Comparison of ENCODE assay signal across 1 cellular context in the genomic region with DNA sequence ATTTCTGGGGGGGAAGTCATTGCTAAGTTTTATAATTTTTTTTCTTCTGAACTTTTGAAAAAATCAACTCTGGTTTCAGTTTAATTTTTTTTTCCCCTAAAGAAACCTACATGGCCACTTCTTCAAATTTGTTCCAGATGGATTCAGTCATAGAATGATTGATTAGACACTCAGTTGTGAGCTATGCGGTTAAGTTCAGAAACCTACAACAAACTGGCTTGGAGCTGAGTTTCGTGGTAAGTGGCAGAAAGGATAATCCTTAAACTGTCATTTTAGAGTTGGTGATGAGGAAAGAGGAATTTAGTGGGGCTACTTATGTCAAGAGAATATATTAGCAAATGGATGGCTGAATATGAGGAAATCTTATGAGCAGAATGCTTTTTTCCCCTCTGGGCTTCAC.
TF ChIP-seq lines count a peak whose summit lies in the region.

No MANE protein-coding gene starts in this region.

TF ChIP-seq in IMR-90, 13 proteins besides CTCF, POLR2A, EP300 and RAD21:
- TF ChIP-seq RCOR1 (IDR thresholded peaks at IDR 0.05; ENCODE audit: insufficient replicate concordance, low read length) (no peak), MXI1 (IDR thresholded peaks at IDR 0.05; ENCODE audit: borderline replicate concordance, low read depth, low read length) (no peak), MAZ (IDR thresholded peaks at IDR 0.05; ENCODE audit: borderline replicate concordance, low read depth, low read length) (no peak), BHLHE40 (IDR thresholded peaks at IDR 0.05; ENCODE audit: low read depth, low read length) (no peak), RFX5 (IDR thresholded peaks at IDR 0.05; ENCODE audit: low read depth, low read length) (no peak), SMC3 (IDR thresholded peaks at IDR 0.05; ENCODE audit: low read depth, low read length) (no peak), FOS (IDR thresholded peaks at IDR 0.05; ENCODE audit: low read depth, low read length) (no peak), CHD1 (IDR thresholded peaks at IDR 0.05; ENCODE audit: low read depth, low read length) (no peak), NFE2L2 (IDR thresholded peaks at IDR 0.05; ENCODE audit: low read depth, low read length) (no peak)
- TF ChIP-seq, protein P1, sequence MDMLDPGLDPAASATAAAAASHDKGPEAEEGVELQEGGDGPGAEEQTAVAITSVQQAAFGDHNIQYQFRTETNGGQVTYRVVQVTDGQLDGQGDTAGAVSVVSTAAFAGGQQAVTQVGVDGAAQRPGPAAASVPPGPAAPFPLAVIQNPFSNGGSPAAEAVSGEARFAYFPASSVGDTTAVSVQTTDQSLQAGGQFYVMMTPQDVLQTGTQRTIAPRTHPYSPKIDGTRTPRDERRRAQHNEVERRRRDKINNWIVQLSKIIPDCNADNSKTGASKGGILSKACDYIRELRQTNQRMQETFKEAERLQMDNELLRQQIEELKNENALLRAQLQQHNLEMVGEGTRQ (IDR thresholded peaks at IDR 0.05; ENCODE audit: low read depth, low read length), result no peak
